Comparison of ENCODE assay signal across 15 cellular contexts in the genomic region with DNA sequence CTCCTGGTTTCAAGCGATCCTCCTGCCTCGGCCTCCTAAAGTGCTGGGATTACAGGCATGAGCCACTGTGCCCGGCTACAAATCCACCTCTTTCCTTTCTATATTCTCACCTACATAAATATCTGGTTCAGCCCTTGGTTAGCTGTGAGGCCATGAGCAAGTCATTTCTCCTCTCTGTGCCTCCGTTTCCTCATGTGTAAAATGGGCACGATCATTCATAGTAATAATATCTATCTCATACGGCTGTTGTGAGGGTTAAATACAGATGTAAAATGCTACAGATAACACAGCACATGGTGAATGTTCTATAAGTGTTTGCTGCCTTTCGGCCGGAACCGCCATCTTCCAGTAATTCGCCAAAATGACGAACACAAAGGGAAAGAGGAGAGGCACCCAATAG. TPM values are rescaled to one million over a fixed set of nuclear protein-coding genes. Genes with fewer than 3 reads are reported as not detected.
DNase-seq lines count a peak whose midpoint lies in the region; ATAC-seq and TF ChIP-seq lines count a peak whose summit lies in the region.
"Had no signal": no experiment of that assay in that cellular context is flagged by ENCODE, and none has a peak within 500 bp of the region (broad histone marks: within the 10 kb centered on the region; RNA-seq: fewer than 3 reads in every experiment).

No MANE protein-coding gene starts in this region.

- H3K36me3 ChIP-seq in ACC112 (ENCODE audit: insufficient read depth, low read length): no peaks in the 10 kb centered on the region
- no peaks in the 10 kb centered on the region for H3K36me3 ChIP-seq in adrenal gland (replicated peaks in 1 of 2)
- H3K36me3 ChIP-seq in lower lobe of right lung: no peaks in the 10 kb centered on the region
- H3K36me3 ChIP-seq in skeletal muscle satellite cell (ENCODE audit: insufficient read depth, low read length): peaks cover 25% of the 10 kb centered on the region
- H3K36me3 ChIP-seq in aorta (ENCODE audit: control insufficient read depth in 1 of 2, insufficient read depth in 2 of 2, low read length in 1 of 2): no peaks in the 10 kb centered on the region

- no peak overlapping the region for H3K4me2 ChIP-seq in skeletal muscle satellite cell (ENCODE audit: low read length)

- TF ChIP-seq CTCF in adrenal gland (IDR thresholded peaks at IDR 0.05): no peak
- TF ChIP-seq CTCF in lower lobe of right lung (IDR thresholded peaks at IDR 0.05): no peak
- no peak for TF ChIP-seq CTCF in RWPE1 (conservative IDR thresholded peaks at IDR 0.05; ENCODE audit: low read depth)

- H3K4me3 ChIP-seq in ACC112 (ENCODE audit: low read depth, low read length) (no peak overlapping the region), adrenal gland (no peak overlapping the region), lower lobe of right lung (no peak overlapping the region), skeletal muscle satellite cell (ENCODE audit: low read length) (no peak overlapping the region), aorta (ENCODE audit: low read length in 2 of 2) (no peak overlapping the region)

- H3K27me3 ChIP-seq in ACC112 (ENCODE audit: insufficient read depth, low read length) (no peaks in the 10 kb centered on the region), adrenal gland (no peaks in the 10 kb centered on the region), lower lobe of right lung (ENCODE audit: low read depth) (no peaks in the 10 kb centered on the region), skeletal muscle satellite cell (ENCODE audit: control insufficient read depth, insufficient read depth, low read length) (no peaks in the 10 kb centered on the region), aorta (ENCODE audit: control insufficient read depth in 1 of 2, insufficient read depth in 2 of 2, low read length in 1 of 2) (no peaks in the 10 kb centered on the region)

- DNase-seq in adrenal gland (no peak), lower lobe of right lung (no peak), aorta (no peak), GM19238 (ENCODE audit: insufficient read length, low spot score) (no peak), pons (ENCODE audit: low spot score) (no peak), RWPE1 (ENCODE audit: low spot score) (no peak)
- DNase-seq: activated CD4-positive, CD25-positive, alpha-beta regulatory T cell treated with anti-CD3 and anti-CD28 coated beads, Interleukin-2, amount 50 U/mL, for 72 hours; dermis blood vessel endothelial cell; MV-4-11; posterior cingulate gyrus; RPMI8226; stimulated activated CD4-positive, alpha-beta T cell treated with anti-CD3 and anti-CD28 coated beads, Interleukin-2, amount 100 ng/mL, for 24 hours; T-helper 17 cell had no signal

- POLR2A ChIA-PET in RWPE1 (lab: Yijun Ruan, JAX; ENCODE audit: low non-redundant PET): no interaction called here

- no peak overlapping the region for H2AFZ ChIP-seq in ACC112 (ENCODE audit: low read length, unreplicated experiment)

- peak overlapping the region; percentile 92 for H3K27ac ChIP-seq in ACC112 (ENCODE audit: low read depth, low read length)
- H3K27ac ChIP-seq in adrenal gland: peak overlapping the region in 3 of 5 donors; percentile 28 to 79 (median 68)
- peak overlapping the region; percentile 74 for H3K27ac ChIP-seq in lower lobe of right lung
- H3K27ac ChIP-seq in aorta (ENCODE audit: low read depth in 1 of 2, low read length in 2 of 2): peak overlapping the region in 1 of 2 donors; percentile 87
- no peak overlapping the region for H3K27ac ChIP-seq in RWPE1

- TF ChIP-seq POLR2A in adrenal gland (IDR thresholded peaks at IDR 0.05): no peak

- H3K4me1 ChIP-seq in ACC112 (ENCODE audit: control insufficient read depth, insufficient read depth, low read length, unreplicated experiment) (peaks cover 83% of the 10 kb centered on the region), adrenal gland (replicated peaks in 1 of 2) (peaks cover 37 to 74% of the 10 kb centered on the region in 2 donors), lower lobe of right lung (peaks cover 94% of the 10 kb centered on the region), skeletal muscle satellite cell (ENCODE audit: control insufficient read depth, insufficient read depth, low read length) (peaks cover 82% of the 10 kb centered on the region), aorta (ENCODE audit: control insufficient read depth in 1 of 2, insufficient read depth in 2 of 2, low read length in 2 of 2) (peaks cover 2 to 16% of the 10 kb centered on the region in 2 donors)

- 90 to 93% (median 92%) methylated on average over 11 of the region's 11 CpGs for WGBS in adrenal gland, 4 donors
- WGBS in aorta, 2 donors: 91 to 92% methylated on average over 11 of the region's 11 CpGs

- intact Hi-C loops in adrenal gland (cut with DNase I): no loop called here
- intact Hi-C loops in lower lobe of right lung (cut with DNase I): no loop called here
- intact Hi-C loops in aorta (cut with DNase I): no loop called here

- no peak for ATAC-seq in lower lobe of right lung
- ATAC-seq in aorta (ENCODE audit: low FRiP score): no peak
- ATAC-seq: T-helper 17 cell had no signal

- no peaks in the 10 kb centered on the region for H3K9me3 ChIP-seq in adrenal gland (replicated peaks in 1 of 3)
- H3K9me3 ChIP-seq in lower lobe of right lung: no peaks in the 10 kb centered on the region
- H3K9me3 ChIP-seq in skeletal muscle satellite cell (replicated peaks; ENCODE audit: low read length): no peaks in the 10 kb centered on the region
- H3K9me3 ChIP-seq in aorta (ENCODE audit: control insufficient read depth, low read length): no peaks in the 10 kb centered on the region

- peaks cover 43% of the 10 kb centered on the region for H3K79me2 ChIP-seq in ACC112 (ENCODE audit: control insufficient read depth, insufficient read depth, low read length, unreplicated experiment)

- H3K9ac ChIP-seq in skeletal muscle satellite cell (ENCODE audit: low read depth, low read length): peak overlapping the region; percentile 90

- CTCF ChIA-PET in RWPE1 (lab: Yijun Ruan, JAX): no interaction called here

RNA-seq across cellular contexts. Expression of gene HSPG2, which starts 29.4 kb away (rescaled TPM):
- total RNA-seq in adrenal gland: 100 to 1,000 TPM; 232 to 558 (median 316) TPM
- 100 to 1,000 TPM in 2 of 3 donors, 10 to 100 TPM in 1; 38.7 to 394 (median 156) TPM for polyA plus RNA-seq in adrenal gland
- 216 TPM for total RNA-seq in lower lobe of right lung
- 149 and 214 TPM in 2 replicates for total RNA-seq in skeletal muscle satellite cell (2012; rRNA removed)
- total RNA-seq in aorta: 1,000 to 10,000 TPM in 1 of 2 donors, 100 to 1,000 TPM in 1; 868 to 1,205 TPM
- polyA plus RNA-seq in aorta: 100 to 1,000 TPM in 1 of 2 donors, 10 to 100 TPM in 1; 49.1 to 268 TPM
